8 cellular contexts compared by ENCODE assay signal in genomic region chr2:96305979-96306308, GRCh38. TPM values are rescaled to one million over a fixed set of nuclear protein-coding genes. Genes with fewer than 3 reads are reported as not detected.
DNase-seq lines count a peak whose midpoint lies in the region; ATAC-seq and TF ChIP-seq lines count a peak whose summit lies in the region.

No MANE protein-coding gene starts in this region.

- intact Hi-C loops in activated CD4-positive, alpha-beta T cell treated with anti-CD3 and anti-CD28 coated beads for 36 hours (cut with DNase I, micrococcal nuclease), result loop anchor here (1.0 to 5.0 kb wide), 12 partner anchors 15 to 510 kb away; partner anchors contain the start of genes CIAO1 (in 2 of the 2), CNNM3 (in 1 of the 2), DUSP2 (in 1 of the 2) and KANSL3 (in 1 of the 2)

- H3K36me3 Mint-ChIP-seq in activated CD4-positive, alpha-beta T cell treated with anti-CD3 and anti-CD28 coated beads for 36 hours (ENCODE audit: low read depth), result peaks cover 39% of the 10 kb centered on the region
- H3K36me3 Mint-ChIP-seq in activated naive CD8-positive, alpha-beta T cell, result peaks cover 18% of the 10 kb centered on the region
- H3K36me3 Mint-ChIP-seq in immature natural killer cell, result peaks cover 12 to 35% (median 33%) of the 10 kb centered on the region in 3 donors

- TF ChIP-seq EP300 in suprapubic skin (IDR thresholded peaks at IDR 0.05), result no peak

- H3K4me1 Mint-ChIP-seq in activated CD4-positive, alpha-beta T cell treated with anti-CD3 and anti-CD28 coated beads for 36 hours, result peaks cover 44% of the 10 kb centered on the region
- peaks cover 53% of the 10 kb centered on the region for H3K4me1 Mint-ChIP-seq in activated naive CD8-positive, alpha-beta T cell (ENCODE audit: low read depth)
- peaks cover 53 to 58% of the 10 kb centered on the region in 2 donors for H3K4me1 Mint-ChIP-seq in immature natural killer cell

- H3K27me3 ChIP-seq in suprapubic skin, result no peaks in the 10 kb centered on the region

- no peak for TF ChIP-seq POLR2A in suprapubic skin (IDR thresholded peaks at IDR 0.05)

- peak overlapping the region; percentile 99 for H3K27ac Mint-ChIP-seq in activated CD4-positive, alpha-beta T cell treated with anti-CD3 and anti-CD28 coated beads for 36 hours
- H3K27ac Mint-ChIP-seq in activated naive CD8-positive, alpha-beta T cell, result peak overlapping the region; percentile 99
- H3K27ac Mint-ChIP-seq in immature natural killer cell, result peak overlapping the region; percentile 93 to 100 (median 98)

- peak overlapping the region; percentile 80 for H3K4me3 ChIP-seq in suprapubic skin

- H3K4me1 ChIP-seq in suprapubic skin, result peaks cover 30% of the 10 kb centered on the region

- peak overlapping the region; percentile 100 for H3K4me3 Mint-ChIP-seq in activated CD4-positive, alpha-beta T cell treated with anti-CD3 and anti-CD28 coated beads for 36 hours
- peak overlapping the region; percentile 100 for H3K4me3 Mint-ChIP-seq in activated naive CD8-positive, alpha-beta T cell
- peak overlapping the region; percentile 97 to 99 (median 98) for H3K4me3 Mint-ChIP-seq in immature natural killer cell

- H3K27me3 Mint-ChIP-seq in activated CD4-positive, alpha-beta T cell treated with anti-CD3 and anti-CD28 coated beads for 36 hours, result no peaks in the 10 kb centered on the region
- no peaks in the 10 kb centered on the region for H3K27me3 Mint-ChIP-seq in activated naive CD8-positive, alpha-beta T cell
- peaks cover 4 to 8% (median 5%) of the 10 kb centered on the region in 3 donors for H3K27me3 Mint-ChIP-seq in immature natural killer cell (ENCODE audit: low read depth in 3 of 3)

- DNase-seq in activated CD4-positive, alpha-beta T cell treated with anti-CD3 and anti-CD28 coated beads for 36 hours, result peak; percentile 23
- DNase-seq in activated CD4-positive, alpha-beta T cell treated with anti-CD3 and anti-CD28 coated beads for 48 hours, result no peak
- DNase-seq in immature natural killer cell (no peak), suprapubic skin (ENCODE audit: low spot score in 2 of 2) (no peak), HEK293T (ENCODE audit: extremely low spot score) (no peak), NCI-H2107 treated with DMSO at 0.1 percent for 48 hours (lab: John Stamatoyannopoulos, UW; ENCODE audit: unreplicated experiment) (no peak), OCI-M2 (lab: John Stamatoyannopoulos, UW; ENCODE audit: unreplicated experiment) (no peak)

- WGBS in suprapubic skin, result 26% methylated on average over 9 of the region's 9 CpGs

- H3K9me3 Mint-ChIP-seq in activated CD4-positive, alpha-beta T cell treated with anti-CD3 and anti-CD28 coated beads for 36 hours (ENCODE audit: low read depth), result no peaks in the 10 kb centered on the region
- no peaks in the 10 kb centered on the region for H3K9me3 Mint-ChIP-seq in activated naive CD8-positive, alpha-beta T cell (ENCODE audit: low read depth)
- H3K9me3 Mint-ChIP-seq in immature natural killer cell, result no peaks in the 10 kb centered on the region

- no peaks in the 10 kb centered on the region for H3K9me3 ChIP-seq in suprapubic skin

- peak overlapping the region; percentile 88 for H3K27ac ChIP-seq in suprapubic skin

- no peak for TF ChIP-seq CTCF in suprapubic skin (IDR thresholded peaks at IDR 0.05)

- ATAC-seq in activated CD4-positive, alpha-beta T cell treated with anti-CD3 and anti-CD28 coated beads for 36 hours, result no peak

- H3K36me3 ChIP-seq in suprapubic skin, result peaks cover 29% of the 10 kb centered on the region

- CTCF ChIA-PET in activated CD4-positive, alpha-beta T cell treated with anti-CD3 and anti-CD28 coated beads for 36 hours (lab: Charles Lee), result interaction anchor here (0.6 to 1.7 kb wide), 7 partner anchors 15 to 204 kb away, joined by 3 to 7 read pairs (median 3); partner anchors contain the start of gene ITPRIPL1
- CTCF ChIA-PET in HEK293T (lab: Yijun Ruan, JAX), result no interaction called here

- POLR2A ChIA-PET in activated CD4-positive, alpha-beta T cell treated with anti-CD3 and anti-CD28 coated beads for 36 hours (lab: Charles Lee), result interaction anchor here (1.0 to 1.6 kb wide), 2 partner anchors 15 kb away, joined by 3 to 7 read pairs; no protein-coding TSS in a partner anchor
- POLR2A ChIA-PET in HEK293T (lab: Yijun Ruan, JAX), result interaction anchor here (0.7 to 5.8 kb wide), 17 partner anchors 10 to 242 kb away, joined by 3 to 60 read pairs (median 4); partner anchors contain the start of genes ITPRIPL1, NCAPH and STARD7

TF ChIP-seq in HEK293T, 16 proteins besides CTCF, POLR2A, EP300 and RAD21:
- no peak for TF ChIP-seq FOXA1 (IDR thresholded peaks at IDR 0.05)
- no peak for TF ChIP-seq SP1 (IDR thresholded peaks at IDR 0.05)
- no peak for TF ChIP-seq ARNT (IDR thresholded peaks at IDR 0.05)
- TF ChIP-seq CTBP1 (IDR thresholded peaks at IDR 0.05; ENCODE audit: borderline replicate concordance), result no peak
- no peak for TF ChIP-seq TARDBP (IDR thresholded peaks at IDR 0.05)
- no peak for TF ChIP-seq SUZ12 (IDR thresholded peaks at IDR 0.05)
- no peak for TF ChIP-seq L3MBTL2 (conservative IDR thresholded peaks at IDR 0.05)
- no peak for TF ChIP-seq BHLHE40 (IDR thresholded peaks at IDR 0.05; ENCODE audit: borderline replicate concordance)
- TF ChIP-seq ELF4 (IDR thresholded peaks at IDR 0.05), result no peak
- TF ChIP-seq FOXM1 (IDR thresholded peaks at IDR 0.05; ENCODE audit: borderline replicate concordance), result no peak
- TF ChIP-seq LEF1 (IDR thresholded peaks at IDR 0.05; ENCODE audit: borderline replicate concordance), result no peak
- TF ChIP-seq NFRKB (IDR thresholded peaks at IDR 0.05), result no peak

RNA-seq across cellular contexts. Expression of gene SNRNP200, which starts 0.6 kb away (rescaled TPM):
- total RNA-seq in activated CD4-positive, alpha-beta T cell treated with anti-CD3 and anti-CD28 coated beads for 36 hours, result 100 to 1,000 TPM; 176 to 198 TPM
- polyA plus RNA-seq in immature natural killer cell, result 100 to 1,000 TPM in 1 of 3 donors, 10 to 100 TPM in 2; 42.3 to 105 (median 46.6) TPM
- total RNA-seq in suprapubic skin, result 100 to 1,000 TPM in 3 of 4 donors, 10 to 100 TPM in 1; 75.8 to 150 (median 110) TPM

RNA-seq across cellular contexts. Expression of gene ITPRIPL1, which starts 19.2 kb away (rescaled TPM):
- total RNA-seq in activated CD4-positive, alpha-beta T cell treated with anti-CD3 and anti-CD28 coated beads for 36 hours, result 10 to 100 TPM; 24.8 to 28.4 TPM
- 10 to 100 TPM; 17.2 to 39.1 (median 33.0) TPM for polyA plus RNA-seq in immature natural killer cell
- 1 to 10 TPM in 3 of 4 donors, under 1 TPM in 1; 0.86 to 2.6 (median 2.2) TPM for total RNA-seq in suprapubic skin

RNA-seq across cellular contexts. Expression of gene NCAPH, which starts 29.6 kb away (rescaled TPM):
- total RNA-seq in activated CD4-positive, alpha-beta T cell treated with anti-CD3 and anti-CD28 coated beads for 36 hours, result 10 to 100 TPM; 77.7 to 83.2 TPM
- polyA plus RNA-seq in immature natural killer cell, result 1 to 10 TPM in 2 of 3 donors, not detected in 1; 1.6 to 2.0 TPM
- 1 to 10 TPM; 1.7 to 3.9 (median 2.6) TPM for total RNA-seq in suprapubic skin

RNA-seq across cellular contexts. Expression of gene CIAO1, which starts 39.9 kb away (rescaled TPM):
- 10 to 100 TPM; 72.1 to 77.6 TPM for total RNA-seq in activated CD4-positive, alpha-beta T cell treated with anti-CD3 and anti-CD28 coated beads for 36 hours
- polyA plus RNA-seq in immature natural killer cell, result 100 to 1,000 TPM in 2 of 3 donors, 10 to 100 TPM in 1; 92.2 to 142 (median 134) TPM
- total RNA-seq in suprapubic skin, result 100 to 1,000 TPM; 107 to 143 (median 110) TPM

RNA-seq across cellular contexts. Expression of gene TMEM127, which starts 40.1 kb away (rescaled TPM):
- total RNA-seq in activated CD4-positive, alpha-beta T cell treated with anti-CD3 and anti-CD28 coated beads for 36 hours, result 10 to 100 TPM; 16.6 to 17.9 TPM
- polyA plus RNA-seq in immature natural killer cell, result 10 to 100 TPM; 24.6 to 57.7 (median 31.3) TPM
- total RNA-seq in suprapubic skin, result 10 to 100 TPM; 39.3 to 66.5 (median 53.9) TPM

Comparison
In these comparisons a context has a peak if more than half of its experiments do, and no peak if none do; other contexts are left out.
1. RNA of gene ITPRIPL1, which starts 19.2 kb away (total RNA-seq): 24.8 to 28.4 TPM in activated CD4-positive, alpha-beta T cell treated with anti-CD3 and anti-CD28 coated beads for 36 hours; 0.86 to 2.6 TPM in suprapubic skin; every median in the first group is over 4 times any median in the second.
2. RNA of gene NCAPH, which starts 29.6 kb away (total RNA-seq): 77.7 to 83.2 TPM in activated CD4-positive, alpha-beta T cell treated with anti-CD3 and anti-CD28 coated beads for 36 hours; 1.7 to 3.9 TPM in suprapubic skin; every median in the first group is over 10 times any median in the second.
3. Peak in every context shown above with its lines, with median percentiles within 50 percentile points of each other: H3K27ac Mint-ChIP-seq and H3K4me3 Mint-ChIP-seq.